ENCODE assay signal across 7 cellular contexts in the genomic region with DNA sequence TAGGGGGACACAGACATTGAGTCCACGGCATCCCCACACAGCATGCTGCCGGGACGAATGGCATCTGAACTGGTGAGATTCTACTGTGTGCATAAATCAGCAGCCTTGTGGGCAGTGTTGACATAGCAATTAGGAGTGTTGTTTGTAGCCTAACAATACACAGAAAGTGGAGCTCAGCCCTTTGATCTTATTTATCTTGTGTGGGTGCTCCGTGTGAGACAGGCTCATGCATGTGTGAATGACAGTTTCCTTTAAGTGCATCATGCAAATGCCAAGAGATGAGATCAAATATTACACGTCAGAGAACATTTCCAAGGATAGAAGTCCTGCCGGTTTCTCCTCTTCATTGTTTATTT.
DNase-seq lines count a peak whose midpoint lies in the region; ATAC-seq and TF ChIP-seq lines count a peak whose summit lies in the region.
"Not testable (repeated sequence)": the region's sequence is repeated elsewhere in the genome, so short reads cannot be mapped to it uniquely, and the experiment has no call there.

No MANE protein-coding gene starts in this region.

- H3K4me1 Mint-ChIP-seq in GM23338, result peaks cover 29% of the 10 kb centered on the region
- peaks cover 49% of the 10 kb centered on the region for H3K4me1 Mint-ChIP-seq in activated CD4-positive, alpha-beta T cell treated with anti-CD3 and anti-CD28 coated beads, Interleukin-2, amount 10 ng/mL, durations not matched to agents 24 days and 14 days
- H3K4me1 Mint-ChIP-seq in activated T-helper 2 cell treated with anti-CD3 and anti-CD28 coated beads, Interferon-gamma antibody, Interleukin-2, Interleukin-4, amounts not matched to agents 10 μg/mL and 5 μg/mL and 100 μg/mL, durations not matched to agents 14 hours and 24 hours and 36 hours (ENCODE audit: low read depth), result peaks cover 62% of the 10 kb centered on the region
- peaks cover 74% of the 10 kb centered on the region for H3K4me1 Mint-ChIP-seq in activated naive CD8-positive, alpha-beta T cell treated with anti-CD3 and anti-CD28 coated beads, Interleukin-2, amount 50 U/mL, for 24 hours
- H3K4me1 Mint-ChIP-seq in natural killer cell treated with Interleukin-12 subunit alpha and Interleukin-12 subunit beta and Interleukin-15 and Interleukin-18, amount 100 ng/mL, for 72 hours (ENCODE audit: low read depth in 2 of 2), result peaks cover 0 to 37% of the 10 kb centered on the region in 2 donors

- ATAC-seq in GM23338, result peak; percentile 57
- ATAC-seq in activated naive CD8-positive, alpha-beta T cell treated with anti-CD3 and anti-CD28 coated beads, Interleukin-2, amount 50 U/mL, for 24 hours, result peak; percentile 76
- ATAC-seq in natural killer cell treated with Interleukin-12 subunit alpha and Interleukin-12 subunit beta and Interleukin-15 and Interleukin-18, amount 100 ng/mL, for 72 hours, result peak in 1 of 2 donors; percentile 83

- not testable (repeated sequence) for H3K9ac ChIP-seq in OCI-LY1 (ENCODE audit: low read length)

- H3K4me3 Mint-ChIP-seq in GM23338, result not testable (repeated sequence)
- peak overlapping the region; percentile 85 for H3K4me3 Mint-ChIP-seq in activated CD4-positive, alpha-beta T cell treated with anti-CD3 and anti-CD28 coated beads, Interleukin-2, amount 10 ng/mL, durations not matched to agents 24 days and 14 days
- H3K4me3 Mint-ChIP-seq in activated T-helper 2 cell treated with anti-CD3 and anti-CD28 coated beads, Interferon-gamma antibody, Interleukin-2, Interleukin-4, amounts not matched to agents 10 μg/mL and 5 μg/mL and 100 μg/mL, durations not matched to agents 14 hours and 24 hours and 36 hours (ENCODE audit: low read depth), result peak overlapping the region; percentile 76
- H3K4me3 Mint-ChIP-seq in activated naive CD8-positive, alpha-beta T cell treated with anti-CD3 and anti-CD28 coated beads, Interleukin-2, amount 50 U/mL, for 24 hours, result peak overlapping the region; percentile 72
- H3K4me3 Mint-ChIP-seq in natural killer cell treated with Interleukin-12 subunit alpha and Interleukin-12 subunit beta and Interleukin-15 and Interleukin-18, amount 100 ng/mL, for 72 hours, result peak overlapping the region; percentile 69

- intact Hi-C loops in activated CD4-positive, alpha-beta T cell treated with anti-CD3 and anti-CD28 coated beads, Interleukin-2, amount 10 ng/mL, durations not matched to agents 24 days and 14 days (cut with micrococcal nuclease); activated T-helper 2 cell treated with anti-CD3 and anti-CD28 coated beads, Interferon-gamma antibody, Interleukin-2, Interleukin-4, amounts not matched to agents 10 μg/mL and 5 μg/mL and 100 μg/mL, durations not matched to agents 14 hours and 24 hours and 36 hours (cut with micrococcal nuclease); left ventricle myocardium inferior (cut with micrococcal nuclease): not testable (repeated sequence)

- peaks cover 13% of the 10 kb centered on the region for H3K4me1 ChIP-seq in GM23338 (ENCODE audit: insufficient read depth)
- H3K4me1 ChIP-seq in OCI-LY1 (ENCODE audit: insufficient read depth, low read length, severe bottlenecking), result peaks cover 58% of the 10 kb centered on the region
- peaks cover 55% of the 10 kb centered on the region for H3K4me1 ChIP-seq in left ventricle myocardium inferior

- not testable (repeated sequence) for H3K4me2 ChIP-seq in GM23338
- H3K4me2 ChIP-seq in OCI-LY1 (ENCODE audit: low read length), result peak overlapping the region; percentile 36; the same call in 1 of the 2 replicates

- not testable (repeated sequence) for H2AFZ ChIP-seq in GM23338; OCI-LY1 (ENCODE audit: low read length)

- not testable (repeated sequence) for H3K27ac Mint-ChIP-seq in GM23338
- peak overlapping the region; percentile 93 for H3K27ac Mint-ChIP-seq in activated CD4-positive, alpha-beta T cell treated with anti-CD3 and anti-CD28 coated beads, Interleukin-2, amount 10 ng/mL, durations not matched to agents 24 days and 14 days
- H3K27ac Mint-ChIP-seq in activated T-helper 2 cell treated with anti-CD3 and anti-CD28 coated beads, Interferon-gamma antibody, Interleukin-2, Interleukin-4, amounts not matched to agents 10 μg/mL and 5 μg/mL and 100 μg/mL, durations not matched to agents 14 hours and 24 hours and 36 hours, result peak overlapping the region; percentile 88
- peak overlapping the region; percentile 84 for H3K27ac Mint-ChIP-seq in activated naive CD8-positive, alpha-beta T cell treated with anti-CD3 and anti-CD28 coated beads, Interleukin-2, amount 50 U/mL, for 24 hours
- H3K27ac Mint-ChIP-seq in natural killer cell treated with Interleukin-12 subunit alpha and Interleukin-12 subunit beta and Interleukin-15 and Interleukin-18, amount 100 ng/mL, for 72 hours, result peak overlapping the region in 1 of 2 donors; percentile 79

- not testable (repeated sequence) for H4K20me1 ChIP-seq in GM23338 (replicated peaks; ENCODE audit: insufficient read depth); OCI-LY1 (ENCODE audit: insufficient read depth, low read length)

- not testable (repeated sequence) for H3K27me3 Mint-ChIP-seq in GM23338 (ENCODE audit: insufficient read depth, low read depth, poor library complexity); activated CD4-positive, alpha-beta T cell treated with anti-CD3 and anti-CD28 coated beads, Interleukin-2, amount 10 ng/mL, durations not matched to agents 24 days and 14 days; activated T-helper 2 cell treated with anti-CD3 and anti-CD28 coated beads, Interferon-gamma antibody, Interleukin-2, Interleukin-4, amounts not matched to agents 10 μg/mL and 5 μg/mL and 100 μg/mL, durations not matched to agents 14 hours and 24 hours and 36 hours (ENCODE audit: low read depth); activated naive CD8-positive, alpha-beta T cell treated with anti-CD3 and anti-CD28 coated beads, Interleukin-2, amount 50 U/mL, for 24 hours; natural killer cell treated with Interleukin-12 subunit alpha and Interleukin-12 subunit beta and Interleukin-15 and Interleukin-18, amount 100 ng/mL, for 72 hours

- not testable (repeated sequence) for H3K4me3 ChIP-seq in GM23338; OCI-LY1 (ENCODE audit: low read depth, low read length, poor library complexity, severe bottlenecking); left ventricle myocardium inferior

- H3K36me3 ChIP-seq in GM23338 (ENCODE audit: insufficient read depth); left ventricle myocardium inferior: not testable (repeated sequence)
- H3K36me3 ChIP-seq in OCI-LY1 (ENCODE audit: insufficient read depth, low read length), result peaks cover 25% of the 10 kb centered on the region

- not testable (repeated sequence) for TF ChIP-seq CTCF in GM23338 (conservative IDR thresholded peaks at IDR 0.05; ENCODE audit: low read depth in 2 of 2); OCI-LY1 (IDR thresholded peaks at IDR 0.05; ENCODE audit: low read length); left ventricle myocardium inferior (IDR thresholded peaks at IDR 0.05; ENCODE audit: borderline replicate concordance)

- H3K9me3 ChIP-seq in OCI-LY1 (ENCODE audit: low read length); left ventricle myocardium inferior (replicated peaks): not testable (repeated sequence)

- not testable (repeated sequence) for H3K9me3 Mint-ChIP-seq in GM23338; activated CD4-positive, alpha-beta T cell treated with anti-CD3 and anti-CD28 coated beads, Interleukin-2, amount 10 ng/mL, durations not matched to agents 24 days and 14 days; activated T-helper 2 cell treated with anti-CD3 and anti-CD28 coated beads, Interferon-gamma antibody, Interleukin-2, Interleukin-4, amounts not matched to agents 10 μg/mL and 5 μg/mL and 100 μg/mL, durations not matched to agents 14 hours and 24 hours and 36 hours; activated naive CD8-positive, alpha-beta T cell treated with anti-CD3 and anti-CD28 coated beads, Interleukin-2, amount 50 U/mL, for 24 hours; natural killer cell treated with Interleukin-12 subunit alpha and Interleukin-12 subunit beta and Interleukin-15 and Interleukin-18, amount 100 ng/mL, for 72 hours

- peaks cover 100% of the 10 kb centered on the region for H3K79me2 ChIP-seq in GM23338 (replicated peaks; ENCODE audit: insufficient read depth)
- H3K79me2 ChIP-seq in OCI-LY1 (ENCODE audit: insufficient read depth, low read length), result peaks cover 75% of the 10 kb centered on the region

- peaks cover 19% of the 10 kb centered on the region for H3K36me3 Mint-ChIP-seq in GM23338 (ENCODE audit: low read depth)
- peaks cover 41% of the 10 kb centered on the region for H3K36me3 Mint-ChIP-seq in activated CD4-positive, alpha-beta T cell treated with anti-CD3 and anti-CD28 coated beads, Interleukin-2, amount 10 ng/mL, durations not matched to agents 24 days and 14 days (ENCODE audit: low read depth)
- H3K36me3 Mint-ChIP-seq in activated T-helper 2 cell treated with anti-CD3 and anti-CD28 coated beads, Interferon-gamma antibody, Interleukin-2, Interleukin-4, amounts not matched to agents 10 μg/mL and 5 μg/mL and 100 μg/mL, durations not matched to agents 14 hours and 24 hours and 36 hours (ENCODE audit: low read depth), result peaks cover 57% of the 10 kb centered on the region
- peaks cover 17% of the 10 kb centered on the region for H3K36me3 Mint-ChIP-seq in activated naive CD8-positive, alpha-beta T cell treated with anti-CD3 and anti-CD28 coated beads, Interleukin-2, amount 50 U/mL, for 24 hours (ENCODE audit: low read depth)
- not testable (repeated sequence) for H3K36me3 Mint-ChIP-seq in natural killer cell treated with Interleukin-12 subunit alpha and Interleukin-12 subunit beta and Interleukin-15 and Interleukin-18, amount 100 ng/mL, for 72 hours

- not testable (repeated sequence) for DNase-seq in GM23338 (ENCODE audit: low spot score); activated T-helper 2 cell treated with anti-CD3 and anti-CD28 coated beads, Interferon-gamma antibody, Interleukin-2, Interleukin-4, amounts not matched to agents 10 μg/mL and 5 μg/mL and 100 μg/mL, durations not matched to agents 14 hours and 24 hours and 36 hours (ENCODE audit: low spot score); activated naive CD8-positive, alpha-beta T cell treated with anti-CD3 and anti-CD28 coated beads, Interleukin-2, amount 50 U/mL, for 24 hours; left ventricle myocardium inferior; natural killer cell treated with Interleukin-12 subunit alpha and Interleukin-12 subunit beta and Interleukin-15 and Interleukin-18, amount 100 ng/mL, for 72 hours (ENCODE audit: low spot score)
- DNase-seq in activated CD4-positive, alpha-beta T cell treated with anti-CD3 and anti-CD28 coated beads, Interleukin-2, amount 10 ng/mL, durations not matched to agents 24 days and 14 days, result peak; percentile 66

- not testable (repeated sequence) for H3K9me2 ChIP-seq in GM23338 (ENCODE audit: insufficient read depth); OCI-LY1 (ENCODE audit: low read depth, low read length)

- not testable (repeated sequence) for H3K27me3 ChIP-seq in GM23338 (ENCODE audit: insufficient read depth); OCI-LY1 (ENCODE audit: insufficient read depth, low read length); left ventricle myocardium inferior (ENCODE audit: low read depth)

- H3K27ac ChIP-seq in GM23338 (ENCODE audit: low read depth), result not testable (repeated sequence)
- H3K27ac ChIP-seq in OCI-LY1 (ENCODE audit: low read depth, low read length, poor library complexity, severe bottlenecking) (peak overlapping the region; percentile 76), left ventricle myocardium inferior (replicated peaks) (peak overlapping the region; percentile 65)

- H3F3A ChIP-seq in GM23338 (replicated peaks; ENCODE audit: low read depth); OCI-LY1 (ENCODE audit: insufficient read depth, low read length): not testable (repeated sequence)
